In the genomic region with DNA sequence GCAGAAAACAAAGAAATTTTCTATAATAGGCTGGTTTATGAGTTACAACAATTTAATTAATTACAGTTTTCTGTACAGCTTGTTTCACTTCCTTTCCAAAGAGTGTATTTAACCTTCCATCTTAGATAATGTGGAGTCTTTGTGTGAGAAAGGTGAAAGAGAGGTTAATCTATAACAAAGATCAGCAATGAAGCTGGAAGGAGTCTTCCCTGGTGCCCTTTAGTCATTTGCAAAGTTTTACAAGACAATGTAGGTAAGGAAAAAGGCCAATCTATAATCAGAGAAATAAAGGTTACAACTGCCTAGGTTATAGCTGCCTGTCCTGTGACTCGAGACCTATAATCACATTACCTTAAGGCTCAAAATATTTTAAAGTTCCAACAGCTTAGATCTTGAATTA, we compare ENCODE assay signal across 21 cellular contexts.
"Had no signal": no experiment of that assay in that cellular context is flagged by ENCODE, and none has a peak within 500 bp of the region (broad histone marks: within the 10 kb centered on the region; RNA-seq: fewer than 3 reads in every experiment).

No MANE protein-coding gene starts in this region.

- H3K4me3 Mint-ChIP-seq: immature natural killer cell; mesothelial cell of epicardium; natural killer cell; nephron progenitor cell; neural progenitor cell; stimulated activated memory B cell treated with anti-CD40 and anti-IgM and Interleukin-4, amounts not matched to agents 10 μg/mL and 1 μg/mL and 100 μg/mL, for 72 hours; stimulated activated naive CD8-positive, alpha-beta T cell treated with anti-CD3 and anti-CD28 coated beads, Interleukin-15, amount 100 ng/mL, for 72 hours had no signal

- H3K27ac Mint-ChIP-seq: immature natural killer cell; mesothelial cell of epicardium; natural killer cell; nephron progenitor cell; neural progenitor cell; stimulated activated memory B cell treated with anti-CD40 and anti-IgM and Interleukin-4, amounts not matched to agents 10 μg/mL and 1 μg/mL and 100 μg/mL, for 72 hours; stimulated activated naive CD8-positive, alpha-beta T cell treated with anti-CD3 and anti-CD28 coated beads, Interleukin-15, amount 100 ng/mL, for 72 hours had no signal

- DNase-seq: hypothalamus; immature natural killer cell; kidney; left ventricle myocardium inferior; mesendoderm; natural killer cell; nephron progenitor cell; occipital lobe; right lobe of liver; stimulated activated CD4-positive, alpha-beta T cell treated with anti-CD3 and anti-CD28 coated beads, Interleukin-1b, Interleukin-23, amount 100 ng/mL, for 48 hours; stimulated activated CD4-positive, alpha-beta T cell treated with anti-CD3 and anti-CD28 coated beads, Interleukin-2, amount 100 ng/mL, for 48 hours; stimulated activated CD4-positive, alpha-beta T cell treated with anti-CD3 and anti-CD28 coated beads, Interleukin-4, amount 100 ng/mL, for 4 hours; stimulated activated CD8-positive, alpha-beta memory T cell treated with anti-CD3 and anti-CD28 coated beads, Interleukin-4, amount 100 ng/mL, for 48 hours; stimulated activated naive CD4-positive, alpha-beta T cell treated with Interleukin-2 at 50 U/mL for 16 hours; stimulated activated naive CD8-positive, alpha-beta T cell treated with anti-CD3 and anti-CD28 coated beads, Interleukin-15, amount 100 ng/mL, for 72 hours; substantia nigra; upper lobe of left lung had no signal

- FAIRE-seq: islet of Langerhans, kidney had no signal

- H3K36me3 Mint-ChIP-seq: immature natural killer cell; mesothelial cell of epicardium; natural killer cell; neural progenitor cell; stimulated activated memory B cell treated with anti-CD40 and anti-IgM and Interleukin-4, amounts not matched to agents 10 μg/mL and 1 μg/mL and 100 μg/mL, for 72 hours had no signal

- H3K4me1 Mint-ChIP-seq: immature natural killer cell; mesothelial cell of epicardium; natural killer cell; stimulated activated memory B cell treated with anti-CD40 and anti-IgM and Interleukin-4, amounts not matched to agents 10 μg/mL and 1 μg/mL and 100 μg/mL, for 72 hours; stimulated activated naive CD8-positive, alpha-beta T cell treated with anti-CD3 and anti-CD28 coated beads, Interleukin-15, amount 100 ng/mL, for 72 hours had no signal

- ATAC-seq: natural killer cell; right lobe of liver; stimulated activated memory B cell treated with anti-CD40 and anti-IgM and Interleukin-4, amounts not matched to agents 10 μg/mL and 1 μg/mL and 100 μg/mL, for 72 hours; stimulated activated naive CD8-positive, alpha-beta T cell treated with anti-CD3 and anti-CD28 coated beads, Interleukin-15, amount 100 ng/mL, for 72 hours had no signal
